In genomic region chr10:77710759-77711682, GRCh38 we compare ENCODE assay signal across 8 cellular contexts.
DNase-seq lines count a peak whose midpoint lies in the region; ATAC-seq lines count a peak whose summit lies in the region.

No MANE protein-coding gene starts in this region.

- peak; percentile 73 for ATAC-seq in HG02870 (IDR thresholded peaks at IDR 0.05; ENCODE audit: unreplicated experiment)

- DNase-seq in NCI-H1105 treated with DMSO at 0.1 percent for 48 hours (lab: John Stamatoyannopoulos, UW) (peak; percentile 29), NCI-H1105 (lab: John Stamatoyannopoulos, UW) (no peak), NCI-H146 treated with DMSO at 0.1 percent for 48 hours (lab: John Stamatoyannopoulos, UW; ENCODE audit: unreplicated experiment) (peak; percentile 83), cerebellar cortex (ENCODE audit: low spot score) (peak; percentile 19), left kidney (ENCODE audit: low read depth, low spot score) (peak; percentile 86)
- DNase-seq in activated CD4-positive, CD25-positive, alpha-beta regulatory T cell treated with anti-CD3 and anti-CD28 coated beads, Interleukin-2, amount 50 U/mL, for 16 hours (ENCODE audit: low read depth, low spot score), result peak; percentile 16
- DNase-seq in stimulated activated CD4-positive, alpha-beta T cell treated with anti-CD3 and anti-CD28 coated beads, Interleukin-1b, Interleukin-23, amount 100 ng/mL, for 4 hours (ENCODE audit: low read depth in 2 of 2), result peak; percentile 66 to 67
